Comparison of ENCODE assay signal across 9 cellular contexts in the genomic region with DNA sequence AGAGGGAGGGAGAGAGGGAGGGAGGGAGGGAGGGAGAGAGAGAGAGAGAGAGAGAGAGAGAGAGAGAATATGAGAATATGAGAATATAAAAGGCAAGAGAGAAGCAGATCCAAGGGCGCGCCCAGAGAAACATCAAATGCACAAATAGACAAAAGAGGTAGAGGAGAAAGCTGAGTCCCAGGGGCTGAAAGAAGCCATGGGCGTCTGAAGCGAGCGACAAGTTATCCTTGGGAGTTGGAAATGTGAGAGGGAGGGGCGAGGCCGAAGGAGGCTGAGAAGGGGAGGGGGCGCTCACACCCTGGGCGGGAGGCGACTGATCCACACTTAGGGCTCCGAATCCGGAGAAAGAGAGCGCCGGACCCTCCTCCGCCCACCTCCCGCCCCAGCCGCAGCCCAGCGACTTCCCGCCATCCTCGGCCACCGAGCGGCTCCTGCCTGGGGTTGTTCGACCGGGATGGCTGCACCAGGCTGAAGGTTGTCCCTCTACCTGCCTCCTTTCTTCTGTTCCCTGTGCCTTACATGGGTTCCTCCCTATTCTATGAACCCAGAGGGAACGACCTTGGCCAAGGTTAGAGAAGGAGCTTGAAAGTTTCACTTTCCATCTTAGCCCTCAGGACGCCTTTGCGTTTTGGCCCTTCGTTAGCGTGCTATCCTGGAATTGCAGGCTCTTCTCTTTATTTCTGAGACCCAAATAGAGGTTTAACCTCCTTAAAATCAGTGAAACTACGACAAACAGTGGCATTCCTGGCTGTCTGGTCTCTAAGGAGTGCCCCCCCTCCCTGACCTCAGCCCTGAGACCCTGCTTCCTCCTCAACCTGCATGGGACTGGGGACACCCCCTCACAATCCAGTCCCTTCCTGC. TPM values are rescaled to one million over a fixed set of nuclear protein-coding genes. Genes with fewer than 3 reads are reported as not detected.
DNase-seq lines count a peak whose midpoint lies in the region; ATAC-seq lines count a peak whose summit lies in the region.
"Had no signal": no experiment of that assay in that cellular context is flagged by ENCODE, and none has a peak within 500 bp of the region (broad histone marks: within the 10 kb centered on the region; RNA-seq: fewer than 3 reads in every experiment).

No MANE protein-coding gene starts in this region.

- no peaks in the 10 kb centered on the region for H3K36me3 Mint-ChIP-seq in activated CD4-positive, alpha-beta T cell treated with anti-CD3 and anti-CD28 coated beads, Interleukin-2, amount 10 ng/mL, durations not matched to agents 24 days and 14 days (ENCODE audit: low read depth)
- H3K36me3 Mint-ChIP-seq: activated naive CD4-positive, alpha-beta T cell treated with anti-CD3 and anti-CD28 coated beads, Interleukin-2, amount 50 U/mL, for 72 hours had no signal

- H3K9ac ChIP-seq in iPS-15b (ENCODE audit: low read depth, low read length) = no peak overlapping the region

- peak overlapping the region; percentile 12; the same call in 1 of the 2 replicates for H3K4me3 ChIP-seq in SJSA1
- H3K4me3 ChIP-seq in iPS-15b (ENCODE audit: low read depth, low read length) = peak overlapping the region; percentile 43

- H3K4me3 Mint-ChIP-seq in activated CD4-positive, alpha-beta T cell treated with anti-CD3 and anti-CD28 coated beads, Interleukin-2, amount 10 ng/mL, durations not matched to agents 24 days and 14 days = peak overlapping the region; percentile 56
- H3K4me3 Mint-ChIP-seq in stimulated activated naive CD8-positive, alpha-beta T cell treated with anti-CD3 and anti-CD28 coated beads, Interleukin-15, amount 100 ng/mL, for 72 hours = peak overlapping the region; percentile 75 to 95

- H3K4me1 ChIP-seq in SJSA1 (replicated peaks) = peaks cover 13% of the 10 kb centered on the region
- no peaks in the 10 kb centered on the region for H3K4me1 ChIP-seq in iPS-15b (ENCODE audit: control insufficient read depth, insufficient read depth, low read length)

- no peak overlapping the region for H3K27ac ChIP-seq in SJSA1

- no peaks in the 10 kb centered on the region for H3K36me3 ChIP-seq in SJSA1
- H3K36me3 ChIP-seq in iPS-15b (ENCODE audit: control insufficient read depth, insufficient read depth, low read length) = no peaks in the 10 kb centered on the region

- H3K27me3 ChIP-seq in SJSA1 (replicated peaks) = peaks cover 85% of the 10 kb centered on the region
- peaks cover 91% of the 10 kb centered on the region for H3K27me3 ChIP-seq in iPS-15b (ENCODE audit: control insufficient read depth, insufficient read depth, low read length)

- intact Hi-C loops in activated CD4-positive, alpha-beta T cell treated with anti-CD3 and anti-CD28 coated beads, Interleukin-2, amount 10 ng/mL, durations not matched to agents 24 days and 14 days (cut with micrococcal nuclease) = no loop called here

- H3K27me3 Mint-ChIP-seq in activated CD4-positive, alpha-beta T cell treated with anti-CD3 and anti-CD28 coated beads, Interleukin-2, amount 10 ng/mL, durations not matched to agents 24 days and 14 days = peaks cover 75% of the 10 kb centered on the region
- H3K27me3 Mint-ChIP-seq in stimulated activated naive CD8-positive, alpha-beta T cell treated with anti-CD3 and anti-CD28 coated beads, Interleukin-15, amount 100 ng/mL, for 72 hours = peaks cover 85% of the 10 kb centered on the region

- peaks cover 19% of the 10 kb centered on the region for H3K4me1 Mint-ChIP-seq in activated CD4-positive, alpha-beta T cell treated with anti-CD3 and anti-CD28 coated beads, Interleukin-2, amount 10 ng/mL, durations not matched to agents 24 days and 14 days
- peaks cover 29% of the 10 kb centered on the region for H3K4me1 Mint-ChIP-seq in stimulated activated naive CD8-positive, alpha-beta T cell treated with anti-CD3 and anti-CD28 coated beads, Interleukin-15, amount 100 ng/mL, for 72 hours

- H3K9me3 ChIP-seq in SJSA1 (replicated peaks) = no peaks in the 10 kb centered on the region
- no peaks in the 10 kb centered on the region for H3K9me3 ChIP-seq in iPS-15b (ENCODE audit: control insufficient read depth, insufficient read depth, low read length)

- H3K27ac Mint-ChIP-seq in activated CD4-positive, alpha-beta T cell treated with anti-CD3 and anti-CD28 coated beads, Interleukin-2, amount 10 ng/mL, durations not matched to agents 24 days and 14 days = no peak overlapping the region
- H3K27ac Mint-ChIP-seq in stimulated activated naive CD8-positive, alpha-beta T cell treated with anti-CD3 and anti-CD28 coated beads, Interleukin-15, amount 100 ng/mL, for 72 hours = peak overlapping the region in 1 of 2 donors; percentile 73

- no peaks in the 10 kb centered on the region for H3K9me3 Mint-ChIP-seq in activated CD4-positive, alpha-beta T cell treated with anti-CD3 and anti-CD28 coated beads, Interleukin-2, amount 10 ng/mL, durations not matched to agents 24 days and 14 days
- no peaks in the 10 kb centered on the region for H3K9me3 Mint-ChIP-seq in stimulated activated naive CD8-positive, alpha-beta T cell treated with anti-CD3 and anti-CD28 coated beads, Interleukin-15, amount 100 ng/mL, for 72 hours
- H3K9me3 Mint-ChIP-seq: activated naive CD4-positive, alpha-beta T cell treated with anti-CD3 and anti-CD28 coated beads, Interleukin-2, amount 50 U/mL, for 72 hours had no signal

- DNase-seq in activated CD4-positive, alpha-beta T cell treated with anti-CD3 and anti-CD28 coated beads, Interleukin-2, amount 10 ng/mL, durations not matched to agents 24 days and 14 days = no peak
- DNase-seq in activated CD4-positive, alpha-beta T cell treated with anti-CD3 and anti-CD28 coated beads, Interleukin-2, amount 50 U/mL, for 1 hour = no peak
- DNase-seq in SJSA1 (ENCODE audit: low read depth in 1 of 2, low spot score in 2 of 2) = no peak
- no peak for DNase-seq in stimulated activated naive CD8-positive, alpha-beta T cell treated with anti-CD3 and anti-CD28 coated beads, Interleukin-15, amount 100 ng/mL, for 72 hours
- DNase-seq in AML-193 (lab: John Stamatoyannopoulos, UW) = no peak

- ATAC-seq in stimulated activated naive CD8-positive, alpha-beta T cell treated with anti-CD3 and anti-CD28 coated beads, Interleukin-15, amount 100 ng/mL, for 72 hours = peak; percentile 30
- ATAC-seq in HG02973 (IDR thresholded peaks at IDR 0.05; ENCODE audit: unreplicated experiment) (no peak), HG03097 (IDR thresholded peaks at IDR 0.05; ENCODE audit: low FRiP score, unreplicated experiment) (no peak)

RNA-seq across cellular contexts. Expression of a gene that starts 21.2 kb away (rescaled TPM):
- 0.21 and 0.30 TPM in 2 replicates for total RNA-seq in activated CD4-positive, alpha-beta T cell treated with anti-CD3 and anti-CD28 coated beads, Interleukin-2, amount 10 ng/mL, durations not matched to agents 24 days and 14 days
- total RNA-seq in SJSA1 (2014; rRNA removed; shearing (Covaris generic)) = 0.11 TPM in 1 of 2 replicates, not detected in the other

RNA-seq across cellular contexts. Expression of a gene that starts 32.2 kb away (rescaled TPM):
- total RNA-seq in activated CD4-positive, alpha-beta T cell treated with anti-CD3 and anti-CD28 coated beads, Interleukin-2, amount 10 ng/mL, durations not matched to agents 24 days and 14 days = not detected in 2 replicates
- total RNA-seq in SJSA1 (2014; rRNA removed; shearing (Covaris generic)) = not detected in 2 replicates
- total RNA-seq: activated naive CD4-positive, alpha-beta T cell treated with anti-CD3 and anti-CD28 coated beads, Interleukin-2, amount 50 U/mL, for 72 hours had no signal

RNA-seq across cellular contexts. Expression of a gene that starts 36.5 kb away (rescaled TPM):
- 0.30 and 0.36 TPM in 2 replicates for total RNA-seq in activated CD4-positive, alpha-beta T cell treated with anti-CD3 and anti-CD28 coated beads, Interleukin-2, amount 10 ng/mL, durations not matched to agents 24 days and 14 days
- total RNA-seq in SJSA1 (2014; rRNA removed; shearing (Covaris generic)) = 23.0 and 28.4 TPM in 2 replicates

RNA-seq across cellular contexts. Expression of a gene that starts 42.5 kb away (rescaled TPM):
- 0.33 and 0.36 TPM in 2 replicates for total RNA-seq in activated CD4-positive, alpha-beta T cell treated with anti-CD3 and anti-CD28 coated beads, Interleukin-2, amount 10 ng/mL, durations not matched to agents 24 days and 14 days
- 4.8 and 7.1 TPM in 2 replicates for total RNA-seq in SJSA1 (2014; rRNA removed; shearing (Covaris generic))

RNA-seq across cellular contexts. Expression of a gene that starts 53.8 kb away (rescaled TPM):
- not detected in 2 replicates for total RNA-seq in activated CD4-positive, alpha-beta T cell treated with anti-CD3 and anti-CD28 coated beads, Interleukin-2, amount 10 ng/mL, durations not matched to agents 24 days and 14 days
- total RNA-seq in SJSA1 (2014; rRNA removed; shearing (Covaris generic)) = 0.05 and 1.2 TPM in 2 replicates
- total RNA-seq: activated naive CD4-positive, alpha-beta T cell treated with anti-CD3 and anti-CD28 coated beads, Interleukin-2, amount 50 U/mL, for 72 hours had no signal

Comparison
In these comparisons a context has a peak if more than half of its experiments do, and no peak if none do; other contexts are left out.
1. RNA of a gene that starts 36.5 kb away (total RNA-seq): 23.0 to 28.4 TPM in SJSA1; 0.30 to 0.36 TPM in activated CD4-positive, alpha-beta T cell treated with anti-CD3 and anti-CD28 coated beads, Interleukin-2, amount 10 ng/mL, durations not matched to agents 24 days and 14 days; every median in the first group is over 10 times any median in the second.